Comparison of ENCODE assay signal across 1 cellular context in the genomic region with DNA sequence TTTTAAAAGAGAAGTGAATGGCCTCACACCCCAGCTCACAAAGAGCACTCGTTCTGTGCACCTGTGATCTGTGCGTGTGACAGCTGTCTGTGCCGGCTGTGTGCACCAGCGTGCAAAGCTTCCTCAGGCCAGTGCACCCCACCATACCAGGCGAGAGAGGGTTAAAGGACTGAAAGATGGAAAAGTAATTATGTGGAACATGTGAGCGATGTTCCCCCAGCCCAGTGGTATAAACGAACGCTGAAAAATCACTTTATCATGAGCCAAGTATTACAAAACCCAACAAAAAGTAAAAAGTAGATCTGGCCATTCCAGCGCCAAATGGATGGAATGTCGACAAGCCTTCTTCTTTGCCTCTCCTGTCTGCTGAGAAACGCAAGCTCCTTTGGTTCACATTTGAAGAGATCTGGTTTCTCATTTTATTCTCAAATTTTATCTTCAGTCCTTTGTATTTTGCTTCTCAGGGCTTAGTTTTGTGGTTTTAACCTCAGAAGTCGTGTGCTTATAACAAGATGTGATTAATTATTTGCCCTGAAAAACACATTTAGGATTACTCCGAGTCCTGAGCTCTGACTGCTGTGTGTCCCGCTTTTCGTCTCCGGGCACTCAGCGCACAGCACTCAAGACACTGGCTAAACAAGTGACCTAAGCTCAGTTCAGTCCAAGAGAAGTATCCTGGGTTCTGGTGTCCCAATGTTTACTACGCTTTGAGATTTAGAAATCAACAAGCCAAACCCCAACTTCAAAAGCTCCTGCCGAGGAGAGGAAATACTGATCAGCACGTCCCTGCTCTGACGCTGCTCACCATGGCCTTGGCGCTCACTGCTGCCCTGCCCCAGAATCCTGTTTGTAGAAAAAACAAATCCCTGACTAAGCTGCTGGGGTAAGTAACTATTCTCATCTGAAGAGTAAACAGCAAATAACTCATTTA.
TF ChIP-seq lines count a peak whose summit lies in the region.

No MANE protein-coding gene starts in this region.

TF ChIP-seq in liver, 16 proteins besides CTCF, POLR2A, EP300 and RAD21 (continued from another document):
- TF ChIP-seq, protein P1, sequence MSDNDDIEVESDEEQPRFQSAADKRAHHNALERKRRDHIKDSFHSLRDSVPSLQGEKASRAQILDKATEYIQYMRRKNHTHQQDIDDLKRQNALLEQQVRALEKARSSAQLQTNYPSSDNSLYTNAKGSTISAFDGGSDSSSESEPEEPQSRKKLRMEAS (IDR thresholded peaks at IDR 0.05): peak; percentile 75
- TF ChIP-seq FOXA1 (IDR thresholded peaks at IDR 0.05) (peak; percentile 61), RXRA (IDR thresholded peaks at IDR 0.05) (peak; percentile 66 to 88), TAF1 (conservative IDR thresholded peaks at IDR 0.05) (peak; percentile 58), SP1 (IDR thresholded peaks at IDR 0.05) (peak; percentile 81), HNF4G (IDR thresholded peaks at IDR 0.05) (peak; percentile 39), GABPA (IDR thresholded peaks at IDR 0.05 in 1 of 2, conservative IDR thresholded peaks at IDR 0.05 in 1 of 2) (peak in 1 of 2 donors; percentile 32), EGR1 (IDR thresholded peaks at IDR 0.05; ENCODE audit: low read depth in 2 of 2) (peak in 1 of 2 donors; percentile 62), JUND (IDR thresholded peaks at IDR 0.05) (peak; percentile 73 to 89), FOXA2 (IDR thresholded peaks at IDR 0.05) (peak; percentile 82), YY1 (IDR thresholded peaks at IDR 0.05) (peak; percentile 72)
- TF ChIP-seq, protein P2, sequence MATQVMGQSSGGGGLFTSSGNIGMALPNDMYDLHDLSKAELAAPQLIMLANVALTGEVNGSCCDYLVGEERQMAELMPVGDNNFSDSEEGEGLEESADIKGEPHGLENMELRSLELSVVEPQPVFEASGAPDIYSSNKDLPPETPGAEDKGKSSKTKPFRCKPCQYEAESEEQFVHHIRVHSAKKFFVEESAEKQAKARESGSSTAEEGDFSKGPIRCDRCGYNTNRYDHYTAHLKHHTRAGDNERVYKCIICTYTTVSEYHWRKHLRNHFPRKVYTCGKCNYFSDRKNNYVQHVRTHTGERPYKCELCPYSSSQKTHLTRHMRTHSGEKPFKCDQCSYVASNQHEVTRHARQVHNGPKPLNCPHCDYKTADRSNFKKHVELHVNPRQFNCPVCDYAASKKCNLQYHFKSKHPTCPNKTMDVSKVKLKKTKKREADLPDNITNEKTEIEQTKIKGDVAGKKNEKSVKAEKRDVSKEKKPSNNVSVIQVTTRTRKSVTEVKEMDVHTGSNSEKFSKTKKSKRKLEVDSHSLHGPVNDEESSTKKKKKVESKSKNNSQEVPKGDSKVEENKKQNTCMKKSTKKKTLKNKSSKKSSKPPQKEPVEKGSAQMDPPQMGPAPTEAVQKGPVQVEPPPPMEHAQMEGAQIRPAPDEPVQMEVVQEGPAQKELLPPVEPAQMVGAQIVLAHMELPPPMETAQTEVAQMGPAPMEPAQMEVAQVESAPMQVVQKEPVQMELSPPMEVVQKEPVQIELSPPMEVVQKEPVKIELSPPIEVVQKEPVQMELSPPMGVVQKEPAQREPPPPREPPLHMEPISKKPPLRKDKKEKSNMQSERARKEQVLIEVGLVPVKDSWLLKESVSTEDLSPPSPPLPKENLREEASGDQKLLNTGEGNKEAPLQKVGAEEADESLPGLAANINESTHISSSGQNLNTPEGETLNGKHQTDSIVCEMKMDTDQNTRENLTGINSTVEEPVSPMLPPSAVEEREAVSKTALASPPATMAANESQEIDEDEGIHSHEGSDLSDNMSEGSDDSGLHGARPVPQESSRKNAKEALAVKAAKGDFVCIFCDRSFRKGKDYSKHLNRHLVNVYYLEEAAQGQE (IDR thresholded peaks at IDR 0.05): peak; percentile 37
- TF ChIP-seq, protein P3, sequence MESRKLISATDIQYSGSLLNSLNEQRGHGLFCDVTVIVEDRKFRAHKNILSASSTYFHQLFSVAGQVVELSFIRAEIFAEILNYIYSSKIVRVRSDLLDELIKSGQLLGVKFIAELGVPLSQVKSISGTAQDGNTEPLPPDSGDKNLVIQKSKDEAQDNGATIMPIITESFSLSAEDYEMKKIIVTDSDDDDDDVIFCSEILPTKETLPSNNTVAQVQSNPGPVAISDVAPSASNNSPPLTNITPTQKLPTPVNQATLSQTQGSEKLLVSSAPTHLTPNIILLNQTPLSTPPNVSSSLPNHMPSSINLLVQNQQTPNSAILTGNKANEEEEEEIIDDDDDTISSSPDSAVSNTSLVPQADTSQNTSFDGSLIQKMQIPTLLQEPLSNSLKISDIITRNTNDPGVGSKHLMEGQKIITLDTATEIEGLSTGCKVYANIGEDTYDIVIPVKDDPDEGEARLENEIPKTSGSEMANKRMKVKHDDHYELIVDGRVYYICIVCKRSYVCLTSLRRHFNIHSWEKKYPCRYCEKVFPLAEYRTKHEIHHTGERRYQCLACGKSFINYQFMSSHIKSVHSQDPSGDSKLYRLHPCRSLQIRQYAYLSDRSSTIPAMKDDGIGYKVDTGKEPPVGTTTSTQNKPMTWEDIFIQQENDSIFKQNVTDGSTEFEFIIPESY (IDR thresholded peaks at IDR 0.05): no peak
TF ChIP-seq in liver: peak in this region for 14.
